ENCODE assay signal across 9 cellular contexts in genomic region chr3:15207836-15208504, GRCh38. TPM values are rescaled to one million over a fixed set of nuclear protein-coding genes. Genes with fewer than 3 reads are reported as not detected.
DNase-seq lines count a peak whose midpoint lies in the region; ATAC-seq and TF ChIP-seq lines count a peak whose summit lies in the region.
"Had no signal": no experiment of that assay in that cellular context is flagged by ENCODE, and none has a peak within 500 bp of the region (broad histone marks: within the 10 kb centered on the region; RNA-seq: fewer than 3 reads in every experiment).

No MANE protein-coding gene starts in this region.

- H3K36me3 ChIP-seq in BJ (ENCODE audit: control insufficient read depth, insufficient read depth, low read length) = peaks cover 2% of the 10 kb centered on the region
- H3K36me3 ChIP-seq in Loucy (ENCODE audit: insufficient read depth, low read length) = peaks cover 10% of the 10 kb centered on the region; the same call in 1 of the 2 replicates

- H3K36me3 Mint-ChIP-seq in central memory CD8-positive, alpha-beta T cell (ENCODE audit: insufficient read depth) = peaks cover 23% of the 10 kb centered on the region
- H3K36me3 Mint-ChIP-seq in natural killer cell = peaks cover 6% of the 10 kb centered on the region

- H3K27me3 ChIP-seq in BJ (ENCODE audit: control insufficient read depth, insufficient read depth, low read length) = no peaks in the 10 kb centered on the region
- H3K27me3 ChIP-seq in Loucy (ENCODE audit: insufficient read depth, low read length, poor library complexity, severe bottlenecking) = no peaks in the 10 kb centered on the region

- peak overlapping the region; percentile 82 for H3K9ac ChIP-seq in Loucy (ENCODE audit: low read depth, low read length, poor library complexity, severe bottlenecking)

- peak overlapping the region; percentile 90 for H3K27ac Mint-ChIP-seq in central memory CD8-positive, alpha-beta T cell (ENCODE audit: low read depth)
- H3K27ac Mint-ChIP-seq in natural killer cell = peak overlapping the region; percentile 93 to 96

- CTCF ChIA-PET in BJ (lab: Yijun Ruan, JAX) = interaction anchor here (0.6 to 0.9 kb wide), 5 partner anchors 13 to 735 kb away, joined by 3 to 6 read pairs (median 3); partner anchors contain the start of gene SH3BP5

- intact Hi-C loops in natural killer cell (cut with micrococcal nuclease) = loop anchor here (2.0 to 10.0 kb wide), 3 partner anchors 61 to 607 kb away; no protein-coding TSS in a partner anchor

- peaks cover 50% of the 10 kb centered on the region for H3K4me1 ChIP-seq in Loucy (ENCODE audit: insufficient read depth, low read length, poor library complexity, severe bottlenecking)

- H3K9me2 ChIP-seq in Loucy (replicated peaks; ENCODE audit: low read depth, low read length) = no peaks in the 10 kb centered on the region

- POLR2A ChIA-PET in BJ (lab: Charles Lee) = interaction anchor here (0.6 to 0.8 kb wide), 2 partner anchors 49 to 140 kb away, joined by 3 read pairs; no protein-coding TSS in a partner anchor

- peaks cover 56% of the 10 kb centered on the region for H3K79me2 ChIP-seq in Loucy (ENCODE audit: insufficient read depth, low read length)

- H3K4me3 Mint-ChIP-seq in central memory CD8-positive, alpha-beta T cell = peak overlapping the region; percentile 87
- peak overlapping the region; percentile 92 for H3K4me3 Mint-ChIP-seq in natural killer cell

- H3K4me2 ChIP-seq in Loucy (ENCODE audit: low read depth, low read length, poor library complexity, severe bottlenecking) = peak overlapping the region; percentile 79

- no peak for DNase-seq in BJ (ENCODE audit: low read depth)
- no peak for DNase-seq in central memory CD8-positive, alpha-beta T cell (ENCODE audit: low spot score in 2 of 2)
- DNase-seq in natural killer cell = no peak
- DNase-seq in foreskin melanocyte = no peak
- DNase-seq in NCI-H187 (lab: John Stamatoyannopoulos, UW) = no peak
- DNase-seq in NOMO-1 treated with DMSO at 0.1 percent for 48 hours (lab: John Stamatoyannopoulos, UW; ENCODE audit: unreplicated experiment) = no peak
- DNase-seq: stimulated activated CD4-positive, alpha-beta T cell treated with anti-CD3 and anti-CD28 coated beads, Interleukin-15, amount 100 ng/mL, for 24 hours had no signal

- no peaks in the 10 kb centered on the region for H3K9me3 Mint-ChIP-seq in central memory CD8-positive, alpha-beta T cell
- no peaks in the 10 kb centered on the region for H3K9me3 Mint-ChIP-seq in natural killer cell

- peaks cover 38% of the 10 kb centered on the region for H4K20me1 ChIP-seq in Loucy (ENCODE audit: insufficient read depth, low read length, poor library complexity, severe bottlenecking)

- no peaks in the 10 kb centered on the region for H3K9me3 ChIP-seq in Loucy (ENCODE audit: insufficient read depth, low read depth, low read length)

- H3K4me3 ChIP-seq in BJ (ENCODE audit: low read depth, low read length) (peak overlapping the region; percentile 60), Loucy (ENCODE audit: low read length, poor library complexity, severe bottlenecking) (peak overlapping the region; percentile 99)

- no peaks in the 10 kb centered on the region for H3K27me3 Mint-ChIP-seq in central memory CD8-positive, alpha-beta T cell
- H3K27me3 Mint-ChIP-seq in natural killer cell (ENCODE audit: low read depth in 2 of 2) = no peaks in the 10 kb centered on the region

- ATAC-seq in central memory CD8-positive, alpha-beta T cell (replicated peaks; ENCODE audit: extremely low read depth, poor library complexity, severe bottlenecking) = no peak
- ATAC-seq in natural killer cell (no peak), GM18868 (IDR thresholded peaks at IDR 0.05; ENCODE audit: unreplicated experiment) (no peak)

- H3F3A ChIP-seq in Loucy (ENCODE audit: low read depth) = 0 out of 2 replicates have a peak, but pooled peaks cover 3% of the 10 kb centered on the region

- no peak overlapping the region for H2AFZ ChIP-seq in Loucy (ENCODE audit: low read length)

- H3K4me1 Mint-ChIP-seq in central memory CD8-positive, alpha-beta T cell = peaks cover 40% of the 10 kb centered on the region
- H3K4me1 Mint-ChIP-seq in natural killer cell = peaks cover 25 to 31% of the 10 kb centered on the region in 2 donors

- TF ChIP-seq CTCF in BJ (IDR thresholded peaks at IDR 0.05; ENCODE audit: insufficient read depth, low read depth, low read length) (no peak), Loucy (conservative IDR thresholded peaks at IDR 0.05; ENCODE audit: low read length) (no peak), natural killer cell (IDR thresholded peaks at IDR 0.05) (no peak)

RNA-seq across cellular contexts. Expression of gene CAPN7, which starts 1.9 kb away (rescaled TPM):
- polyA plus RNA-seq in BJ (2011; rRNA removed) = 12.9 and 22.1 TPM in 2 replicates
- 11.0 and 14.2 TPM in 2 replicates for polyA minus RNA-seq in BJ (2011; rRNA and poly(A)+ RNA removed)
- 10 to 100 TPM; 35.3 to 59.9 (median 52.8) TPM for total RNA-seq in natural killer cell
